ENCODE assay signal across 9 cellular contexts in genomic region chr15:95259965-95260364, GRCh38.
DNase-seq lines count a peak whose midpoint lies in the region; ATAC-seq and TF ChIP-seq lines count a peak whose summit lies in the region.
"Had no signal": no experiment of that assay in that cellular context is flagged by ENCODE, and none has a peak within 500 bp of the region (broad histone marks: within the 10 kb centered on the region; RNA-seq: fewer than 3 reads in every experiment).

No MANE protein-coding gene starts in this region.

- H3K36me3 Mint-ChIP-seq in chondrocyte (ENCODE audit: low read depth), result no peaks in the 10 kb centered on the region

- H3K27me3 Mint-ChIP-seq in chondrocyte (ENCODE audit: low read depth), result no peaks in the 10 kb centered on the region

- no peak overlapping the region for H3K4me3 Mint-ChIP-seq in chondrocyte (ENCODE audit: unreplicated experiment)

- peaks cover 2% of the 10 kb centered on the region for H3K9me3 Mint-ChIP-seq in chondrocyte (ENCODE audit: low read depth)

- DNase-seq in CMK (ENCODE audit: low read depth) (peak; percentile 85), chondrocyte (ENCODE audit: low spot score) (no peak), myocyte (ENCODE audit: low read depth) (peak; percentile 37), hypothalamus (lab: John Stamatoyannopoulos, UW) (no peak)
- no peak for DNase-seq in stimulated activated CD8-positive, alpha-beta memory T cell treated with anti-CD3 and anti-CD28 coated beads, Interleukin-4, amount 100 ng/mL, for 48 hours
- DNase-seq: activated gamma-delta T cell had no signal

- peak; percentile 21 for ATAC-seq in HG03159 (IDR thresholded peaks at IDR 0.05; ENCODE audit: unreplicated experiment)
- ATAC-seq in HG02870 (IDR thresholded peaks at IDR 0.05; ENCODE audit: unreplicated experiment), result no peak
- no peak for ATAC-seq in SK-N-SH treated with all-trans-retinoic acid at 6 μM for 48 hours

- H3K4me1 Mint-ChIP-seq in chondrocyte (ENCODE audit: low read depth), result peaks cover 69% of the 10 kb centered on the region

- TF ChIP-seq CTCF in chondrocyte (IDR thresholded peaks at IDR 0.05), result no peak

- peak overlapping the region; percentile 45 for H3K27ac Mint-ChIP-seq in chondrocyte (ENCODE audit: unreplicated experiment)

TF ChIP-seq in SK-N-SH treated with all-trans-retinoic acid at 6 μM for 48 hours, 23 proteins besides CTCF, POLR2A, EP300 and RAD21:
- TF ChIP-seq RARB (CRISPR knock-in tag; IDR thresholded peaks at IDR 0.05), result no peak
- no peak for TF ChIP-seq GLIS3 (CRISPR knock-in tag; IDR thresholded peaks at IDR 0.05)
- TF ChIP-seq BACH2 (CRISPR knock-in tag; IDR thresholded peaks at IDR 0.05; ENCODE audit: borderline replicate concordance), result no peak
- TF ChIP-seq ESRRG (CRISPR knock-in tag; IDR thresholded peaks at IDR 0.05), result no peak
- TF ChIP-seq SNAI2 (CRISPR knock-in tag; IDR thresholded peaks at IDR 0.05), result no peak
- TF ChIP-seq, protein P1, sequence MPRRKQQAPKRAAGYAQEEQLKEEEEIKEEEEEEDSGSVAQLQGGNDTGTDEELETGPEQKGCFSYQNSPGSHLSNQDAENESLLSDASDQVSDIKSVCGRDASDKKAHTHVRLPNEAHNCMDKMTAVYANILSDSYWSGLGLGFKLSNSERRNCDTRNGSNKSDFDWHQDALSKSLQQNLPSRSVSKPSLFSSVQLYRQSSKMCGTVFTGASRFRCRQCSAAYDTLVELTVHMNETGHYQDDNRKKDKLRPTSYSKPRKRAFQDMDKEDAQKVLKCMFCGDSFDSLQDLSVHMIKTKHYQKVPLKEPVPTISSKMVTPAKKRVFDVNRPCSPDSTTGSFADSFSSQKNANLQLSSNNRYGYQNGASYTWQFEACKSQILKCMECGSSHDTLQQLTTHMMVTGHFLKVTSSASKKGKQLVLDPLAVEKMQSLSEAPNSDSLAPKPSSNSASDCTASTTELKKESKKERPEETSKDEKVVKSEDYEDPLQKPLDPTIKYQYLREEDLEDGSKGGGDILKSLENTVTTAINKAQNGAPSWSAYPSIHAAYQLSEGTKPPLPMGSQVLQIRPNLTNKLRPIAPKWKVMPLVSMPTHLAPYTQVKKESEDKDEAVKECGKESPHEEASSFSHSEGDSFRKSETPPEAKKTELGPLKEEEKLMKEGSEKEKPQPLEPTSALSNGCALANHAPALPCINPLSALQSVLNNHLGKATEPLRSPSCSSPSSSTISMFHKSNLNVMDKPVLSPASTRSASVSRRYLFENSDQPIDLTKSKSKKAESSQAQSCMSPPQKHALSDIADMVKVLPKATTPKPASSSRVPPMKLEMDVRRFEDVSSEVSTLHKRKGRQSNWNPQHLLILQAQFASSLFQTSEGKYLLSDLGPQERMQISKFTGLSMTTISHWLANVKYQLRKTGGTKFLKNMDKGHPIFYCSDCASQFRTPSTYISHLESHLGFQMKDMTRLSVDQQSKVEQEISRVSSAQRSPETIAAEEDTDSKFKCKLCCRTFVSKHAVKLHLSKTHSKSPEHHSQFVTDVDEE (CRISPR knock-in tag; IDR thresholded peaks at IDR 0.05), result no peak
- no peak for TF ChIP-seq ZC3H10 (CRISPR knock-in tag; IDR thresholded peaks at IDR 0.05)
- TF ChIP-seq CSDC2 (CRISPR knock-in tag; IDR thresholded peaks at IDR 0.05), result no peak
- no peak for TF ChIP-seq OSR1 (CRISPR knock-in tag; IDR thresholded peaks at IDR 0.05)
- no peak for TF ChIP-seq ZFP30 (CRISPR knock-in tag; IDR thresholded peaks at IDR 0.05)

Comparison
In these comparisons a context has a peak if more than half of its experiments do, and no peak if none do; other contexts are left out.
1. DNase-seq: peak in CMK (single experiment) and myocyte (single experiment); none in chondrocyte (single experiment), hypothalamus (0 of 51) and stimulated activated CD8-positive, alpha-beta memory T cell treated with anti-CD3 and anti-CD28 coated beads, Interleukin-4, amount 100 ng/mL, for 48 hours (single experiment).